Comparison of ENCODE assay signal across 25 cellular contexts in the genomic region with DNA sequence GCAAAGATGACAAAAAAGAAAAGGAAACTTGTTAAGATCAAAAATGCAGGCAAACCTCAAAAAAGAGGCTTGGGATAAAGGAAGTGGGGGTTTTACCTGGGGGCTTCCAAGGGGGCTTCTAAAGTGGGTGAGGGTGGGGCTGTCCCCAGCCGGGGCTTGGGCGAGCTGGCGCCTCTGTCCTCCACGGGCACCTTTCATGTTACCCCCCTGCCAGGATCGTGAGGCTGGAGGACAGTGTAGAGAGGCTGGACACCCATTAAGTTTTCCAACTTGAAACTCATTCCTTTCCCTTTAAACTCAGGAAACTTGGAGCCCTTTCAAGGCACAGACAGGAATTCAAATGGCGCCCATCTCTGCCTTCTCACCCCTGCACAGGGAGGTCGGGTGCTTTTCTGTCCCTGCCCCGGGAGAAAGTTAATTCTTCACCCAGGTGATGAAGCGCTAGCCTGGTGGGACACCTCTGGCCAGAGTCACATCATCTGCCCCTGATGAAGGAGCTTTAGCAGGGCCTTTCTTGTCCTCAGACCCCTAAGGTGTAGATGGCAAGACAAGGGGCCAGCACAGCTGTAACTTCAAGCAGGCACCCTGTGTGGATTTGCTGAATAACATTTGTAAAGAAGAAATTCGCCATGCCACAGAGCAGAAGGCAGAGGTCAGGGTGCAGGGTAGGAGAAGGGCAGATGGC.
A peak's percentile ranks its signal among the peaks of the same experiment; 100 is the strongest.
DNase-seq lines count a peak whose midpoint lies in the region; ATAC-seq and TF ChIP-seq lines count a peak whose summit lies in the region.
"Had no signal": no experiment of that assay in that cellular context is flagged by ENCODE, and none has a peak within 500 bp of the region (broad histone marks: within the 10 kb centered on the region; RNA-seq: fewer than 3 reads in every experiment).

No MANE protein-coding gene starts in this region.

- no peak overlapping the region for H2AK9ac ChIP-seq in IMR-90 (replicated peaks; ENCODE audit: low read depth, low read length, poor library complexity)

- H3K4me3 Mint-ChIP-seq in activated T-cell treated with anti-CD3 and anti-CD28 coated beads, Interleukin-2, amount 50 U/mL, for 72 hours, result no peak overlapping the region
- H3K4me3 Mint-ChIP-seq: immature natural killer cell; stimulated activated naive B cell treated with anti-CD40 and anti-IgM and Interleukin-4, amounts not matched to agents 10 μg/mL and 1 μg/mL and 100 μg/mL, for 72 hours had no signal

- TF ChIP-seq RAD21 in IMR-90 (IDR thresholded peaks at IDR 0.05; ENCODE audit: low read length), result no peak

- TF ChIP-seq POLR2A in IMR-90 (IDR thresholded peaks at IDR 0.05; ENCODE audit: low read depth, low read length) (no peak), esophagus muscularis mucosa (IDR thresholded peaks at IDR 0.05; ENCODE audit: low read depth) (no peak), esophagus squamous epithelium (IDR thresholded peaks at IDR 0.05) (no peak)

- H3K4me1 Mint-ChIP-seq in activated T-cell treated with anti-CD3 and anti-CD28 coated beads, Interleukin-2, amount 50 U/mL, for 72 hours (ENCODE audit: low read depth), result peaks cover 40% of the 10 kb centered on the region

- no peak overlapping the region for H3K18ac ChIP-seq in IMR-90 (ENCODE audit: low read depth, low read length)

- no peaks in the 10 kb centered on the region for H3K9me3 ChIP-seq in IMR-90 (ENCODE audit: control insufficient read depth, insufficient read depth, low read length)
- no peaks in the 10 kb centered on the region for H3K9me3 ChIP-seq in esophagus muscularis mucosa
- H3K9me3 ChIP-seq in esophagus squamous epithelium, result no peaks in the 10 kb centered on the region
- H3K9me3 ChIP-seq: mucosa of descending colon, neutrophil, testis had no signal

- H2BK5ac ChIP-seq in IMR-90 (ENCODE audit: low read depth, low read length, poor library complexity, severe bottlenecking), result no peak overlapping the region

- TF ChIP-seq EP300 in esophagus muscularis mucosa (IDR thresholded peaks at IDR 0.05), result no peak

- H3K4me1 ChIP-seq in IMR-90 (ENCODE audit: control insufficient read depth, insufficient read depth, low read length) (no peaks in the 10 kb centered on the region), esophagus muscularis mucosa (peaks cover 0 to 5% (median 0%) of the 10 kb centered on the region in 4 donors), esophagus squamous epithelium (no peaks in the 10 kb centered on the region)
- H3K4me1 ChIP-seq: testis had no signal

- H3K27me3 Mint-ChIP-seq in activated T-cell treated with anti-CD3 and anti-CD28 coated beads, Interleukin-2, amount 50 U/mL, for 72 hours (ENCODE audit: low read depth), result no peaks in the 10 kb centered on the region

- H3K4ac ChIP-seq in IMR-90 (ENCODE audit: low read depth, low read length), result no peak overlapping the region

- H2BK20ac ChIP-seq in IMR-90 (ENCODE audit: low read depth, low read length), result no peak overlapping the region

- in situ Hi-C loops in IMR-90 (cut with MboI; ENCODE audit: low sequenced_read_pairs), result no loop called here

- no peak overlapping the region for H3K56ac ChIP-seq in IMR-90 (ENCODE audit: extremely low read depth, insufficient read depth, low read length)

- H3K27ac Mint-ChIP-seq in activated T-cell treated with anti-CD3 and anti-CD28 coated beads, Interleukin-2, amount 50 U/mL, for 72 hours, result no peak overlapping the region

- no peak overlapping the region for H2BK120ac ChIP-seq in IMR-90 (ENCODE audit: low read depth, low read length)

- no peaks in the 10 kb centered on the region for H4K20me1 ChIP-seq in IMR-90 (ENCODE audit: insufficient read depth, low read length)

- intact Hi-C loops in IMR-90 (cut with micrococcal nuclease), result no loop called here
- intact Hi-C loops in esophagus muscularis mucosa (cut with DNase I), result no loop called here
- intact Hi-C loops in esophagus squamous epithelium (cut with DNase I), result no loop called here

- no peak overlapping the region for H4K8ac ChIP-seq in IMR-90 (ENCODE audit: low read depth in 2 of 2, low read length in 2 of 2)

- H2AK5ac ChIP-seq in IMR-90 (ENCODE audit: low read depth, low read length), result no peak overlapping the region

- H3K4me3 ChIP-seq in IMR-90 (ENCODE audit: insufficient read depth, low read depth, low read length) (no peak overlapping the region), esophagus muscularis mucosa (no peak overlapping the region), esophagus squamous epithelium (no peak overlapping the region)
- H3K4me3 ChIP-seq: GM12878, mucosa of descending colon, SK-N-MC, testis had no signal

- POLR2A ChIA-PET in IMR-90 (lab: Charles Lee; ENCODE audit: unreplicated experiment), result no interaction called here

- no peaks in the 10 kb centered on the region for H3K36me3 Mint-ChIP-seq in activated T-cell treated with anti-CD3 and anti-CD28 coated beads, Interleukin-2, amount 50 U/mL, for 72 hours (ENCODE audit: insufficient read depth in 2 of 2)
- H3K36me3 Mint-ChIP-seq: immature natural killer cell; stimulated activated naive B cell treated with anti-CD40 and anti-IgM and Interleukin-4, amounts not matched to agents 10 μg/mL and 1 μg/mL and 100 μg/mL, for 72 hours had no signal

- no peaks in the 10 kb centered on the region for H3K9me3 Mint-ChIP-seq in activated T-cell treated with anti-CD3 and anti-CD28 coated beads, Interleukin-2, amount 50 U/mL, for 72 hours
- H3K9me3 Mint-ChIP-seq: stimulated activated naive B cell treated with anti-CD40 and anti-IgM and Interleukin-4, amounts not matched to agents 10 μg/mL and 1 μg/mL and 100 μg/mL, for 72 hours had no signal

- H3K36me3 ChIP-seq in IMR-90 (ENCODE audit: control insufficient read depth, insufficient read depth, low read length) (no peaks in the 10 kb centered on the region), esophagus muscularis mucosa (no peaks in the 10 kb centered on the region), esophagus squamous epithelium (no peaks in the 10 kb centered on the region)
- H3K36me3 ChIP-seq: neutrophil had no signal

- ATAC-seq in activated T-cell treated with anti-CD3 and anti-CD28 coated beads, Interleukin-2, amount 50 U/mL, for 72 hours (replicated peaks in 1 of 2), result no peak
- no peak for ATAC-seq in IMR-90 (ENCODE audit: low read depth)
- no peak for ATAC-seq in HG03039 (IDR thresholded peaks at IDR 0.05; ENCODE audit: unreplicated experiment)
- ATAC-seq: GM12878; left ventricle myocardium superior; mucosa of descending colon; stimulated activated naive B cell treated with anti-CD40 and anti-IgM and Interleukin-4, amounts not matched to agents 10 μg/mL and 1 μg/mL and 100 μg/mL, for 72 hours had no signal

- no peaks in the 10 kb centered on the region for H3K79me1 ChIP-seq in IMR-90 (ENCODE audit: low read depth in 1 of 2, low read length in 2 of 2)

- no peaks in the 10 kb centered on the region for H3K9me1 ChIP-seq in IMR-90 (ENCODE audit: insufficient read depth, low read length)

- dilution Hi-C loops in IMR-90 (cut with HindIII; ENCODE audit: low sequenced_read_pairs, unreplicated experiment), result no loop called here

- TF ChIP-seq CTCF in IMR-90 (conservative IDR thresholded peaks at IDR 0.05; ENCODE audit: low read depth, low read length), result no peak
- TF ChIP-seq CTCF in esophagus muscularis mucosa (IDR thresholded peaks at IDR 0.05), result no peak
- no peak for TF ChIP-seq CTCF in esophagus squamous epithelium (IDR thresholded peaks at IDR 0.05)

- no peak overlapping the region for H4K91ac ChIP-seq in IMR-90 (ENCODE audit: insufficient read depth, low read depth, low read length)

- no peak overlapping the region for H3K9ac ChIP-seq in IMR-90 (ENCODE audit: low read depth, low read length)

- H2BK15ac ChIP-seq in IMR-90 (ENCODE audit: low read depth, low read length), result no peak overlapping the region

- H4K5ac ChIP-seq in IMR-90 (ENCODE audit: low read depth, low read length), result no peak overlapping the region

- H2AFZ ChIP-seq in IMR-90 (replicated peaks; ENCODE audit: low read length, poor library complexity), result peak overlapping the region; percentile 32

- BruUV-seq in IMR-90 (replicated peaks; lab: Mats Ljungman, UMichigan), result no TSS peak

- H3K27ac ChIP-seq in IMR-90 (ENCODE audit: insufficient read depth, low read length), result no peak overlapping the region
- no peak overlapping the region for H3K27ac ChIP-seq in esophagus muscularis mucosa (replicated peaks in 1 of 4)
- H3K27ac ChIP-seq in esophagus squamous epithelium, result no peak overlapping the region
- H3K27ac ChIP-seq: neutrophil, SK-N-MC, testis had no signal

- H3K23ac ChIP-seq in IMR-90 (ENCODE audit: low read depth, low read length), result no peak overlapping the region

- CTCF ChIA-PET in IMR-90 (lab: Yijun Ruan, JAX), result no interaction called here

- peak; percentile 12 to 15 for DNase-seq in activated T-cell treated with anti-CD3 and anti-CD28 coated beads, Interleukin-2, amount 50 U/mL, for 48 hours
- no peak for DNase-seq in activated T-cell treated with anti-CD3 and anti-CD28 coated beads, Interleukin-2, amount 50 U/mL, for 72 hours
- DNase-seq in IMR-90 (no peak), esophagus muscularis mucosa (ENCODE audit: extremely low spot score) (peak; percentile 72), HCEC 1CT (no peak), esophagus squamous epithelium (lab: John Stamatoyannopoulos, UW) (no peak)
- DNase-seq in stimulated activated CD8-positive, alpha-beta memory T cell treated with anti-CD3 and anti-CD28 coated beads, Interleukin-4, amount 100 ng/mL, for 48 hours, result peak; percentile 18
- DNase-seq: anterior cingulate cortex; DMS79; immature natural killer cell; KG1; left ventricle myocardium superior; mucosa of descending colon; NCI-H187 treated with DMSO at 0.1 percent for 48 hours; NCI-H226; NCI-H748 treated with DMSO at 0.1 percent for 48 hours; RPMI8226; small intestine; stimulated activated naive B cell treated with anti-CD40 and anti-IgM and Interleukin-4, amounts not matched to agents 10 μg/mL and 1 μg/mL and 100 μg/mL, for 72 hours; T-helper 9 cell; testis had no signal

- peaks cover 4% of the 10 kb centered on the region; the same call in 1 of the 2 replicates for H3K27me3 ChIP-seq in IMR-90 (ENCODE audit: control insufficient read depth, insufficient read depth, low read length)
- peaks cover 0 to 32% (median 3%) of the 10 kb centered on the region in 4 donors for H3K27me3 ChIP-seq in esophagus muscularis mucosa
- H3K27me3 ChIP-seq in esophagus squamous epithelium, result peaks cover 0 to 30% (median 0%) of the 10 kb centered on the region in 4 donors
- H3K27me3 ChIP-seq: testis had no signal

- H3K4me2 ChIP-seq in IMR-90 (ENCODE audit: low read depth, low read length), result no peak overlapping the region

- H3K14ac ChIP-seq in IMR-90 (replicated peaks; ENCODE audit: low read depth, low read length), result no peak overlapping the region

- WGBS in IMR-90 (ENCODE audit: extremely low coverage in 2 of 2, insufficient read length in 1 of 2), 2 experiments, result 80% methylated on average over 1 of the region's 10 CpGs; no CpG with 5 or more reads in 1 of the 2 experiments
- WGBS in esophagus muscularis mucosa, result 84% methylated on average over 9 of the region's 10 CpGs
- WGBS in esophagus squamous epithelium, 2 donors, result 60 to 73% methylated on average over 7 to 10 of the region's 10 CpGs

TF ChIP-seq in IMR-90, 13 proteins besides CTCF, POLR2A, EP300 and RAD21 (continues in another document):
- TF ChIP-seq FOS (IDR thresholded peaks at IDR 0.05; ENCODE audit: low read depth, low read length) (no peak), RFX5 (IDR thresholded peaks at IDR 0.05; ENCODE audit: low read depth, low read length) (no peak)

Comparison
In these comparisons a context has a peak if more than half of its experiments do, and no peak if none do; other contexts are left out.
1. DNase-seq: peak in activated T-cell treated with anti-CD3 and anti-CD28 coated beads, Interleukin-2, amount 50 U/mL, for 48 hours (2 of 2), esophagus muscularis mucosa (single experiment) and stimulated activated CD8-positive, alpha-beta memory T cell treated with anti-CD3 and anti-CD28 coated beads, Interleukin-4, amount 100 ng/mL, for 48 hours (single experiment); none in activated T-cell treated with anti-CD3 and anti-CD28 coated beads, Interleukin-2, amount 50 U/mL, for 72 hours (0 of 2), IMR-90 (single experiment), HCEC 1CT (single experiment) and esophagus squamous epithelium (single experiment).